ENCODE assay signal across 23 cellular contexts in genomic region chr2:88870267-88870839, GRCh38.
DNase-seq lines count a peak whose midpoint lies in the region; ATAC-seq and TF ChIP-seq lines count a peak whose summit lies in the region.
"Had no signal": no experiment of that assay in that cellular context is flagged by ENCODE, and none has a peak within 500 bp of the region (broad histone marks: within the 10 kb centered on the region; RNA-seq: fewer than 3 reads in every experiment).

No MANE protein-coding gene starts in this region.

- no peak overlapping the region for H3K9ac ChIP-seq in MM.1S (ENCODE audit: low read length)
- H3K9ac ChIP-seq: BLaER1 had no signal

- 0 out of 2 replicates have a peak, but pooled peaks cover 3% of the 10 kb centered on the region for H3K4me1 ChIP-seq in MM.1S (ENCODE audit: low read length)
- no peaks in the 10 kb centered on the region for H3K4me1 ChIP-seq in HAP-1
- H3K4me1 ChIP-seq: SJCRH30 had no signal

- peaks cover 15% of the 10 kb centered on the region for H3F3A ChIP-seq in MM.1S (ENCODE audit: insufficient read depth, low read length)

- no peaks in the 10 kb centered on the region for H3K9me3 ChIP-seq in MM.1S (replicated peaks; ENCODE audit: insufficient read depth, low read length)
- no peaks in the 10 kb centered on the region for H3K9me3 ChIP-seq in HAP-1
- H3K9me3 ChIP-seq: BLaER1, MG63, SJCRH30 had no signal

- H4K20me1 ChIP-seq in MM.1S (ENCODE audit: insufficient read depth, low read length) = no peaks in the 10 kb centered on the region
- H4K20me1 ChIP-seq: BLaER1 had no signal

- H3K4me2 ChIP-seq in MM.1S (ENCODE audit: low read depth, low read length) = peak overlapping the region; percentile 40
- H3K4me2 ChIP-seq: PC-9 had no signal

- no peak for ATAC-seq in activated T-cell treated with anti-CD3 and anti-CD28 coated beads, Interleukin-2, amount 50 U/mL, for 72 hours (replicated peaks in 1 of 2)
- no peak for ATAC-seq in activated B cell treated with CpG ODN at 0.5 μM for 24 hours (ENCODE audit: low read depth)
- ATAC-seq in stimulated activated naive B cell treated with anti-CD40 and anti-IgM and Interleukin-4, amounts not matched to agents 10 μg/mL and 1 μg/mL and 100 μg/mL, for 72 hours (replicated peaks) = no peak
- ATAC-seq: Right ventricle myocardium inferior had no signal

- no peaks in the 10 kb centered on the region for H3K9me3 Mint-ChIP-seq in activated T-cell treated with anti-CD3 and anti-CD28 coated beads, Interleukin-2, amount 50 U/mL, for 72 hours
- H3K9me3 Mint-ChIP-seq in activated B cell treated with CpG ODN at 0.5 μM for 24 hours = no peaks in the 10 kb centered on the region
- no peaks in the 10 kb centered on the region for H3K9me3 Mint-ChIP-seq in stimulated activated naive B cell treated with anti-CD40 and anti-IgM and Interleukin-4, amounts not matched to agents 10 μg/mL and 1 μg/mL and 100 μg/mL, for 72 hours
- H3K9me3 Mint-ChIP-seq: CD4-positive, alpha-beta memory T cell had no signal

- peaks cover 26% of the 10 kb centered on the region for H3K27me3 Mint-ChIP-seq in activated T-cell treated with anti-CD3 and anti-CD28 coated beads, Interleukin-2, amount 50 U/mL, for 72 hours (ENCODE audit: low read depth)
- no peaks in the 10 kb centered on the region for H3K27me3 Mint-ChIP-seq in activated B cell treated with CpG ODN at 0.5 μM for 24 hours
- H3K27me3 Mint-ChIP-seq in stimulated activated naive B cell treated with anti-CD40 and anti-IgM and Interleukin-4, amounts not matched to agents 10 μg/mL and 1 μg/mL and 100 μg/mL, for 72 hours = no peaks in the 10 kb centered on the region

- H3K27me3 ChIP-seq in MM.1S (replicated peaks; ENCODE audit: insufficient read depth, low read length) (no peaks in the 10 kb centered on the region), HAP-1 (ENCODE audit: low read depth) (peaks cover 16% of the 10 kb centered on the region)
- H3K27me3 ChIP-seq: BLaER1, MG63 had no signal

- POLR2A ChIA-PET in activated B cell treated with CpG ODN at 0.5 μM for 24 hours (lab: Charles Lee) = interaction anchor here (0.6 to 1.7 kb wide), 7 partner anchors 8 to 330 kb away, joined by 3 to 19 read pairs (median 5); no protein-coding TSS in a partner anchor

- H3K4me1 Mint-ChIP-seq in activated T-cell treated with anti-CD3 and anti-CD28 coated beads, Interleukin-2, amount 50 U/mL, for 72 hours (ENCODE audit: low read depth) = peaks cover 8% of the 10 kb centered on the region
- H3K4me1 Mint-ChIP-seq in activated B cell treated with CpG ODN at 0.5 μM for 24 hours = peaks cover 45% of the 10 kb centered on the region
- H3K4me1 Mint-ChIP-seq in stimulated activated naive B cell treated with anti-CD40 and anti-IgM and Interleukin-4, amounts not matched to agents 10 μg/mL and 1 μg/mL and 100 μg/mL, for 72 hours = peaks cover 23 to 27% of the 10 kb centered on the region in 2 donors

- CTCF ChIA-PET in activated B cell treated with CpG ODN at 0.5 μM for 24 hours (lab: Charles Lee) = interaction anchor here (0.8 to 3.3 kb wide), 3 partner anchors 10 to 38 kb away, joined by 3 to 18 read pairs (median 3); no protein-coding TSS in a partner anchor

- H3K79me2 ChIP-seq in MM.1S (ENCODE audit: low read length) = no peaks in the 10 kb centered on the region

- H3K4me3 ChIP-seq in MM.1S (ENCODE audit: low read length) = no peak overlapping the region; the same call in 1 of the 2 replicates
- H3K4me3 ChIP-seq in HAP-1 = no peak overlapping the region
- H3K4me3 ChIP-seq: BLaER1, MG63, PC-9, SJCRH30 had no signal

- no peak overlapping the region; the same call in 1 of the 2 replicates for H3K27ac ChIP-seq in MM.1S (ENCODE audit: low read length)
- H3K27ac ChIP-seq: BLaER1, PC-9, SJCRH30 had no signal

- no peak for DNase-seq in activated T-cell treated with anti-CD3 and anti-CD28 coated beads, Interleukin-2, amount 50 U/mL, for 72 hours
- DNase-seq in activated T-cell treated with anti-CD3 and anti-CD28 coated beads, Interleukin-2, amount 50 U/mL, for 48 hours = no peak
- no peak for DNase-seq in MM.1S
- no peak for DNase-seq in activated B cell treated with CpG ODN at 0.5 μM for 24 hours
- no peak for DNase-seq in stimulated activated naive B cell treated with anti-CD40 and anti-IgM and Interleukin-4, amounts not matched to agents 10 μg/mL and 1 μg/mL and 100 μg/mL, for 72 hours
- no peak for DNase-seq in HAP-1 (ENCODE audit: low spot score in 2 of 2)
- DNase-seq in NCI-H524 (lab: John Stamatoyannopoulos, UW) = no peak
- DNase-seq in Ammon's horn (ENCODE audit: low spot score) = no peak
- DNase-seq: 8988T; ACHN; CD4-positive, alpha-beta memory T cell; COR-L47; DMS53; KBM-7; MG63; NCI-H1694; NCI-H2081; NCI-H2227 treated with DMSO at 0.1 percent for 48 hours; NCI-H748 treated with DMSO at 0.1 percent for 48 hours; PC-9; SJCRH30 had no signal

- no peaks in the 10 kb centered on the region for H3K36me3 ChIP-seq in MM.1S (replicated peaks; ENCODE audit: insufficient read depth, low read length)
- no peaks in the 10 kb centered on the region for H3K36me3 ChIP-seq in HAP-1 (replicated peaks)
- H3K36me3 ChIP-seq: BLaER1, MG63, SJCRH30 had no signal

- no peak overlapping the region for H3K4me3 Mint-ChIP-seq in activated T-cell treated with anti-CD3 and anti-CD28 coated beads, Interleukin-2, amount 50 U/mL, for 72 hours
- no peak overlapping the region for H3K4me3 Mint-ChIP-seq in activated B cell treated with CpG ODN at 0.5 μM for 24 hours
- H3K4me3 Mint-ChIP-seq in stimulated activated naive B cell treated with anti-CD40 and anti-IgM and Interleukin-4, amounts not matched to agents 10 μg/mL and 1 μg/mL and 100 μg/mL, for 72 hours = peak overlapping the region; percentile 67 to 74
- H3K4me3 Mint-ChIP-seq: CD4-positive, alpha-beta memory T cell had no signal

- H3K27ac Mint-ChIP-seq in activated T-cell treated with anti-CD3 and anti-CD28 coated beads, Interleukin-2, amount 50 U/mL, for 72 hours = peak overlapping the region; percentile 88
- peak overlapping the region; percentile 78 for H3K27ac Mint-ChIP-seq in activated B cell treated with CpG ODN at 0.5 μM for 24 hours
- peak overlapping the region; percentile 85 for H3K27ac Mint-ChIP-seq in stimulated activated naive B cell treated with anti-CD40 and anti-IgM and Interleukin-4, amounts not matched to agents 10 μg/mL and 1 μg/mL and 100 μg/mL, for 72 hours
- H3K27ac Mint-ChIP-seq: CD4-positive, alpha-beta memory T cell had no signal

- in situ Hi-C loops in HAP-1 (cut with MboI; ENCODE audit: low sequenced_read_pairs) = no loop called here

- no peak for TF ChIP-seq CTCF in MM.1S (IDR thresholded peaks at IDR 0.05; ENCODE audit: low read length)
- no peak for TF ChIP-seq CTCF in activated B cell treated with CpG ODN at 0.5 μM for 24 hours (IDR thresholded peaks at IDR 0.05)

- H2AFZ ChIP-seq in MM.1S (ENCODE audit: low read length) = no peak overlapping the region
- H2AFZ ChIP-seq: PC-9 had no signal

- H3K36me3 Mint-ChIP-seq in activated T-cell treated with anti-CD3 and anti-CD28 coated beads, Interleukin-2, amount 50 U/mL, for 72 hours (ENCODE audit: insufficient read depth in 2 of 2) = no peaks in the 10 kb centered on the region
- H3K36me3 Mint-ChIP-seq in activated B cell treated with CpG ODN at 0.5 μM for 24 hours (ENCODE audit: low read depth) = peaks cover 8% of the 10 kb centered on the region
- H3K36me3 Mint-ChIP-seq in stimulated activated naive B cell treated with anti-CD40 and anti-IgM and Interleukin-4, amounts not matched to agents 10 μg/mL and 1 μg/mL and 100 μg/mL, for 72 hours = peaks cover 0 to 4% of the 10 kb centered on the region in 2 donors
- H3K36me3 Mint-ChIP-seq: CD4-positive, alpha-beta memory T cell had no signal

- intact Hi-C loops in activated B cell treated with CpG ODN at 0.5 μM for 24 hours (cut with micrococcal nuclease) = no loop called here

- H3K9me2 ChIP-seq in MM.1S (replicated peaks; ENCODE audit: insufficient read depth, low read length) = no peaks in the 10 kb centered on the region

Comparison
In these comparisons a context has a peak if more than half of its experiments do, and no peak if none do; other contexts are left out.
1. H3K4me3 Mint-ChIP-seq: peak in stimulated activated naive B cell treated with anti-CD40 and anti-IgM and Interleukin-4, amounts not matched to agents 10 μg/mL and 1 μg/mL and 100 μg/mL, for 72 hours (2 of 2); none in activated T-cell treated with anti-CD3 and anti-CD28 coated beads, Interleukin-2, amount 50 U/mL, for 72 hours (0 of 2) and activated B cell treated with CpG ODN at 0.5 μM for 24 hours (single experiment).
2. Peak in every context shown above with its lines, with median percentiles within 50 percentile points of each other: H3K27ac Mint-ChIP-seq.